In the genomic region with DNA sequence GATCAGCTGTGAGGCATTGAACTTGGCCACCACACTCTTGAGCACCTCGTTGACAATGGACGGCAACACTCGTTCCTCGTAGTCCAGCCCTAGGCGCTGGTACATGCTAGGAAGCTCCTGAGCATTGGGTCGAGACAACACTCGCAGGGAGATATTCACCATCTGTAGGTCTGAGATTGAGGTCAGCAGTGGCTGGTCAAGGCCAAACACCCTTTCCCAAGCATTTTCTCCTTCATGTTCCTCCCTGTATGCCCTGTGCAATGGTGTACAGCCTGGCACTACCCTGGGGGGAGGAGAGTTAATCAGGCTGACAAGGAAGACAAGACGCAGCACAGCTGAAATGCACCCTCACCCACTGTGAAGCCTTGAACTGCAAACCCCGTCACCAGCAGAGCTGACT, we compare ENCODE assay signal across 10 cellular contexts. TPM values are rescaled to one million over a fixed set of nuclear protein-coding genes. Genes with fewer than 3 reads are reported as not detected.
DNase-seq lines count a peak whose midpoint lies in the region; ATAC-seq and TF ChIP-seq lines count a peak whose summit lies in the region.
"Had no signal": no experiment of that assay in that cellular context is flagged by ENCODE, and none has a peak within 500 bp of the region (broad histone marks: within the 10 kb centered on the region; RNA-seq: fewer than 3 reads in every experiment).

No MANE protein-coding gene starts in this region.

- 0 out of 2 replicates have a peak, but pooled peaks cover 3% of the 10 kb centered on the region for H3K4me1 ChIP-seq in H9 (ENCODE audit: insufficient read depth, low read length)
- peaks cover 10 to 39% (median 27%) of the 10 kb centered on the region in 4 donors for H3K4me1 ChIP-seq in tibial artery

- H2BK5ac ChIP-seq in H9 (ENCODE audit: insufficient read length, low read length), result no peak overlapping the region

- no peak overlapping the region for H3K18ac ChIP-seq in H9 (ENCODE audit: insufficient read length, low read depth, low read length)

- H2BK12ac ChIP-seq in H9 (ENCODE audit: insufficient read length, low read depth, low read length), result no peak overlapping the region

- no peak overlapping the region for H4K5ac ChIP-seq in H9 (ENCODE audit: insufficient read length, low read depth, low read length)

- no peak overlapping the region for H2AFZ ChIP-seq in H9 (ENCODE audit: low read length)

- H3K4me2 ChIP-seq in H9 (ENCODE audit: insufficient read depth, insufficient read length, low read length), result peak overlapping the region; percentile 99

- H3K27me3 ChIP-seq in AG04450 (ENCODE audit: control insufficient read depth, insufficient read depth, low read length) (no peaks in the 10 kb centered on the region), H9 (ENCODE audit: insufficient read depth, low read length) (no peaks in the 10 kb centered on the region), tibial artery (no peaks in the 10 kb centered on the region)

- peaks cover 2% of the 10 kb centered on the region for H4K20me1 ChIP-seq in H9 (ENCODE audit: control insufficient read depth, insufficient read depth, insufficient read length)

- no peak overlapping the region for H4K91ac ChIP-seq in H9 (ENCODE audit: insufficient read length, low read depth, low read length)

- no peak overlapping the region for H3K9ac ChIP-seq in H9 (ENCODE audit: extremely low read depth, insufficient read length, low read length)

- H3K79me2 ChIP-seq in H9 (ENCODE audit: insufficient read depth, low read length), result peaks cover 15% of the 10 kb centered on the region; the same call in 1 of the 2 replicates

- H3K79me1 ChIP-seq in H9 (ENCODE audit: insufficient read depth, low read depth, low read length, poor library complexity, severe bottlenecking), result peaks cover 7% of the 10 kb centered on the region

- H2BK20ac ChIP-seq in H9 (ENCODE audit: low read depth, low read length, poor library complexity, severe bottlenecking), result no peak overlapping the region

- H3K36me3 ChIP-seq in tibial artery, result peaks cover 32 to 45% (median 42%) of the 10 kb centered on the region in 3 donors

- H3K27ac ChIP-seq in AG04450 (ENCODE audit: low read depth, low read length), result no peak overlapping the region
- no peak overlapping the region for H3K27ac ChIP-seq in H9 (ENCODE audit: insufficient read length, low read depth, low read length)
- H3K27ac ChIP-seq in tibial artery, result no peak overlapping the region

- POLR2A ChIA-PET in AG04450 (lab: Yijun Ruan, JAX), result interaction anchor here (1.2 kb wide), 1 partner anchor 24 kb away, joined by 4 read pairs; a partner anchor contains a TSS

- no peak overlapping the region for H3T11ph ChIP-seq in H9 (ENCODE audit: low read length)

- intact Hi-C loops in tibial artery (cut with DNase I; ENCODE audit: low total_unique reads), result loop anchor here (5.0 kb wide), 1 partner anchor 101 kb away; a partner anchor contains a TSS

- WGBS in H9 (ENCODE audit: extremely low coverage, insufficient read length, low lambda C conversion rate), result no CpG with 5 or more reads among the region's 9 CpGs

- H3K4me3 Mint-ChIP-seq in H9 (peak overlapping the region; percentile 100), mesothelial cell of epicardium (peak overlapping the region; percentile 100)

- H3K4me1 Mint-ChIP-seq in H9 (peaks cover 34 to 49% of the 10 kb centered on the region in 2 experiments), mesothelial cell of epicardium (peaks cover 44% of the 10 kb centered on the region)

- H3K27me3 Mint-ChIP-seq in H9 (ENCODE audit: low read depth) (no peaks in the 10 kb centered on the region), mesothelial cell of epicardium (ENCODE audit: low read depth) (no peaks in the 10 kb centered on the region)

- H3K14ac ChIP-seq in H9 (ENCODE audit: insufficient read depth, low read length), result no peak overlapping the region

- DNase-seq in AG04450 (ENCODE audit: low read depth, low spot score) (no peak), H9 (no peak), mesothelial cell of epicardium (ENCODE audit: low spot score in 2 of 2, unreplicated experiment in 2 of 2) (no peak), tibial artery (no peak), ureter (ENCODE audit: low spot score) (no peak)
- peak; percentile 51 for DNase-seq in activated CD8-positive, alpha-beta memory T cell treated with anti-CD3 and anti-CD28 coated beads, Interleukin-2, amount 50 U/mL, for 48 hours
- DNase-seq: foreskin melanocyte, NCI-H187 treated with DMSO at 0.1 percent for 48 hours had no signal

- no peak overlapping the region for H2AK5ac ChIP-seq in H9 (ENCODE audit: insufficient read length, low read length)

- no peak overlapping the region for H3K23ac ChIP-seq in H9 (ENCODE audit: insufficient read length, low read depth, low read length)

- no peak for ATAC-seq in GM18870 (IDR thresholded peaks at IDR 0.05; ENCODE audit: unreplicated experiment)
- ATAC-seq in HG02798 (IDR thresholded peaks at IDR 0.05; ENCODE audit: poor library complexity, unreplicated experiment), result no peak

- peak overlapping the region in 2 of 3 experiments; percentile 93 to 99; a peak in 2 of 7 replicates for H3K27ac Mint-ChIP-seq in H9
- H3K27ac Mint-ChIP-seq in mesothelial cell of epicardium, result peak overlapping the region; percentile 100

- no peak overlapping the region for H3K4ac ChIP-seq in H9 (ENCODE audit: low read depth, low read length)

- H4K8ac ChIP-seq in H9 (replicated peaks; ENCODE audit: insufficient read length, low read depth, low read length), result no peak overlapping the region

- peak overlapping the region; percentile 10 for H3K4me3 ChIP-seq in AG04450 (ENCODE audit: low read depth, low read length)
- no peak overlapping the region for H3K4me3 ChIP-seq in tibial artery

- no peaks in the 10 kb centered on the region; a peak in 2 of 5 replicates for H3K9me3 Mint-ChIP-seq in H9
- no peaks in the 10 kb centered on the region for H3K9me3 Mint-ChIP-seq in mesothelial cell of epicardium

- no peak for TF ChIP-seq CTCF in AG04450 (IDR thresholded peaks at IDR 0.05; ENCODE audit: low read depth, low read length)
- TF ChIP-seq CTCF in H9 (conservative IDR thresholded peaks at IDR 0.05), result no peak
- no peak for TF ChIP-seq CTCF in mesothelial cell of epicardium (IDR thresholded peaks at IDR 0.05; ENCODE audit: unreplicated experiment)
- no peak for TF ChIP-seq CTCF in tibial artery (IDR thresholded peaks at IDR 0.05)

- CTCF ChIA-PET in AG04450 (lab: Charles Lee), result interaction anchor here (0.8 to 1.7 kb wide), 7 partner anchors 24 to 145 kb away, joined by 3 to 8 read pairs (median 3); a partner anchor contains a TSS

- no peak overlapping the region for H2BK120ac ChIP-seq in H9 (ENCODE audit: low read depth, low read length, poor library complexity, severe bottlenecking)

- no peaks in the 10 kb centered on the region; the same call in 1 of the 2 replicates for H3K9me3 ChIP-seq in AG04450 (ENCODE audit: control insufficient read depth, insufficient read depth, low read length)
- H3K9me3 ChIP-seq in H9 (ENCODE audit: control insufficient read depth, low read depth, low read length), result no peaks in the 10 kb centered on the region
- H3K9me3 ChIP-seq in tibial artery, result no peaks in the 10 kb centered on the region

- H3K36me3 Mint-ChIP-seq in H9 (ENCODE audit: insufficient read depth in 1 of 3, low read depth in 3 of 3), result peaks cover 41 to 72% (median 61%) of the 10 kb centered on the region in 3 experiments
- H3K36me3 Mint-ChIP-seq in mesothelial cell of epicardium, result peaks cover 4% of the 10 kb centered on the region

- H2BK15ac ChIP-seq in H9 (ENCODE audit: low read depth, low read length), result no peak overlapping the region

- H3K23me2 ChIP-seq in H9 (ENCODE audit: insufficient read length, low read depth, low read length, poor library complexity, severe bottlenecking), result peaks cover 4% of the 10 kb centered on the region

- no peak overlapping the region for H3K56ac ChIP-seq in H9 (ENCODE audit: insufficient read length, low read depth, low read length)

RNA-seq across cellular contexts. Expression of a gene that starts 2.0 kb away (rescaled TPM):
- polyA plus RNA-seq in AG04450 (2011; rRNA removed), result 242 and 255 TPM in 2 replicates
- 137 and 161 TPM in 2 replicates for polyA minus RNA-seq in AG04450 (2011; rRNA and poly(A)+ RNA removed)
- total RNA-seq in H9 (2021) (370 and 383 TPM in 2 replicates), mesothelial cell of epicardium (221 to 229 TPM (median 224 TPM) in 3 replicates), ureter (221 TPM)

RNA-seq across cellular contexts. Expression of a gene that starts 2.3 kb away (rescaled TPM):
- 46.1 and 47.8 TPM in 2 replicates for polyA plus RNA-seq in AG04450 (2011; rRNA removed)
- polyA minus RNA-seq in AG04450 (2011; rRNA and poly(A)+ RNA removed), result 19.2 and 19.7 TPM in 2 replicates
- total RNA-seq in H9 (2021) (62.7 and 67.4 TPM in 2 replicates), mesothelial cell of epicardium (31.6 to 37.7 TPM (median 33.5 TPM) in 3 replicates), ureter (68.0 TPM)

RNA-seq across cellular contexts. Expression of a gene that starts 17.3 kb away (rescaled TPM):
- polyA plus RNA-seq in AG04450 (2011; rRNA removed), result 0.07 and 0.10 TPM in 2 replicates
- 0.56 TPM in 1 of 2 replicates, not detected in the other for polyA minus RNA-seq in AG04450 (2011; rRNA and poly(A)+ RNA removed)
- total RNA-seq in H9 (2021) (18.2 and 19.8 TPM in 2 replicates), mesothelial cell of epicardium (21.6 to 26.2 TPM (median 23.6 TPM) in 3 replicates), ureter (40.4 TPM)

RNA-seq across cellular contexts. Expression of a gene that starts 24.6 kb away (rescaled TPM):
- polyA plus RNA-seq in AG04450 (2011; rRNA removed), result 359 and 425 TPM in 2 replicates
- polyA minus RNA-seq in AG04450 (2011; rRNA and poly(A)+ RNA removed), result 60.0 and 73.9 TPM in 2 replicates
- total RNA-seq in H9 (2021) (195 TPM in 2 replicates), mesothelial cell of epicardium (203 to 215 TPM (median 204 TPM) in 3 replicates), ureter (172 TPM)

RNA-seq across cellular contexts. Expression of a gene that starts 24.8 kb away (rescaled TPM):
- not detected in 2 replicates for polyA plus RNA-seq in AG04450 (2011; rRNA removed)
- not detected in 2 replicates for polyA minus RNA-seq in AG04450 (2011; rRNA and poly(A)+ RNA removed)
- not detected in 2 replicates for total RNA-seq in H9 (2021)
- not detected in 3 replicates for total RNA-seq in mesothelial cell of epicardium
- not detected for total RNA-seq in ureter
